In genomic region chr20:62367483-62368302, GRCh38 we compare ENCODE assay signal across 6 cellular contexts. TPM values are rescaled to one million over a fixed set of nuclear protein-coding genes. Genes with fewer than 3 reads are reported as not detected.
DNase-seq lines count a peak whose midpoint lies in the region; ATAC-seq and TF ChIP-seq lines count a peak whose summit lies in the region.

No MANE protein-coding gene starts in this region.

- H3K4me3 ChIP-seq in fibroblast of lung (replicated peaks in 1 of 4; ENCODE audit: control extremely low read depth in 1 of 4, insufficient read depth in 1 of 4, low read depth in 3 of 4, low read length in 4 of 4), result peak overlapping the region in 2 of 4 experiments; percentile 2 to 50

- peak overlapping the region; percentile 64 for H3K4me2 ChIP-seq in fibroblast of lung (ENCODE audit: extremely low read depth, insufficient read depth, low read length)

- peaks cover 36% of the 10 kb centered on the region for H3K4me1 ChIP-seq in fibroblast of lung (ENCODE audit: control insufficient read depth, extremely low read depth, insufficient read depth, low read length)

- no peak for ATAC-seq in CD4-positive, alpha-beta T cell (ENCODE audit: poor library complexity)
- ATAC-seq in stimulated activated naive CD8-positive, alpha-beta T cell treated with anti-CD3 and anti-CD28 coated beads, Interleukin-15, amount 100 ng/mL, for 72 hours, result no peak
- ATAC-seq in HG02884 (IDR thresholded peaks at IDR 0.05; ENCODE audit: unreplicated experiment), result no peak

- H3K79me2 ChIP-seq in fibroblast of lung (ENCODE audit: control insufficient read depth, insufficient read depth, low read length), result peaks cover 5% of the 10 kb centered on the region

- intact Hi-C loops in CD4-positive, alpha-beta T cell (cut with DNase I, micrococcal nuclease), result loop anchor here in 1 of 2 experiments (5.0 kb wide), 1 partner anchor 65 kb away; the partner anchor contains the start of gene ADRM1

- peaks cover 42% of the 10 kb centered on the region for H3K27me3 ChIP-seq in CD4-positive, alpha-beta T cell (ENCODE audit: control insufficient read depth, insufficient read depth, low read length)
- no peaks in the 10 kb centered on the region for H3K27me3 ChIP-seq in fibroblast of lung (ENCODE audit: control insufficient read depth, insufficient read depth, low read length)

- H3K9me3 ChIP-seq in CD4-positive, alpha-beta T cell (ENCODE audit: control insufficient read depth, low read length), result no peaks in the 10 kb centered on the region
- H3K9me3 ChIP-seq in fibroblast of lung (ENCODE audit: control insufficient read depth, insufficient read depth, low read depth, low read length), result no peaks in the 10 kb centered on the region

- H3K36me3 ChIP-seq in fibroblast of lung (ENCODE audit: control insufficient read depth, insufficient read depth, low read length), result peaks cover 2% of the 10 kb centered on the region

- no peak overlapping the region for H3K27ac ChIP-seq in CD4-positive, alpha-beta T cell (ENCODE audit: low read depth, low read length)
- no peak overlapping the region for H3K27ac ChIP-seq in fibroblast of lung (ENCODE audit: insufficient read depth, low read length)

- peaks cover 31% of the 10 kb centered on the region for H3K27me3 Mint-ChIP-seq in CD4-positive, alpha-beta T cell
- H3K27me3 Mint-ChIP-seq in stimulated activated naive CD8-positive, alpha-beta T cell treated with anti-CD3 and anti-CD28 coated beads, Interleukin-15, amount 100 ng/mL, for 72 hours, result peaks cover 54% of the 10 kb centered on the region

- no peaks in the 10 kb centered on the region for H4K20me1 ChIP-seq in fibroblast of lung (ENCODE audit: control insufficient read depth, extremely low read depth, insufficient read depth, low read length)

- H3K27ac Mint-ChIP-seq in CD4-positive, alpha-beta T cell, result no peak overlapping the region
- no peak overlapping the region for H3K27ac Mint-ChIP-seq in stimulated activated naive CD8-positive, alpha-beta T cell treated with anti-CD3 and anti-CD28 coated beads, Interleukin-15, amount 100 ng/mL, for 72 hours

- no peak overlapping the region for H3K9ac ChIP-seq in fibroblast of lung (ENCODE audit: insufficient read depth, low read length)

- H3K9me3 Mint-ChIP-seq in CD4-positive, alpha-beta T cell, result no peaks in the 10 kb centered on the region
- no peaks in the 10 kb centered on the region for H3K9me3 Mint-ChIP-seq in stimulated activated naive CD8-positive, alpha-beta T cell treated with anti-CD3 and anti-CD28 coated beads, Interleukin-15, amount 100 ng/mL, for 72 hours

- H3K36me3 Mint-ChIP-seq in CD4-positive, alpha-beta T cell (ENCODE audit: low read depth), result no peaks in the 10 kb centered on the region

- H3K4me1 Mint-ChIP-seq in CD4-positive, alpha-beta T cell (ENCODE audit: low read depth), result peaks cover 4% of the 10 kb centered on the region
- peaks cover 26% of the 10 kb centered on the region for H3K4me1 Mint-ChIP-seq in stimulated activated naive CD8-positive, alpha-beta T cell treated with anti-CD3 and anti-CD28 coated beads, Interleukin-15, amount 100 ng/mL, for 72 hours

- no peak for TF ChIP-seq CTCF in CD4-positive, alpha-beta T cell (IDR thresholded peaks at IDR 0.05)
- TF ChIP-seq CTCF in fibroblast of lung (conservative IDR thresholded peaks at IDR 0.05 in 1 of 2, IDR thresholded peaks at IDR 0.05 in 1 of 2; ENCODE audit: low read depth in 1 of 2, low read length in 2 of 2), result no peak

- peak overlapping the region; percentile 68 for H3K4me3 Mint-ChIP-seq in CD4-positive, alpha-beta T cell
- H3K4me3 Mint-ChIP-seq in stimulated activated naive CD8-positive, alpha-beta T cell treated with anti-CD3 and anti-CD28 coated beads, Interleukin-15, amount 100 ng/mL, for 72 hours, result peak overlapping the region; percentile 62 to 81

- H2AFZ ChIP-seq in fibroblast of lung (ENCODE audit: low read length), result no peak overlapping the region

- POLR2A ChIA-PET in CD4-positive, alpha-beta T cell (lab: Charles Lee), result interaction anchor here (0.6 kb wide), 1 partner anchor 109 kb away, joined by 3 read pairs; no protein-coding TSS in a partner anchor

- CTCF ChIA-PET in CD4-positive, alpha-beta T cell (lab: Charles Lee), result interaction anchor here (0.6 kb wide), 1 partner anchor 15 kb away, joined by 4 read pairs; no protein-coding TSS in a partner anchor

- no peak for DNase-seq in CD4-positive, alpha-beta T cell
- DNase-seq in NCI-H446 treated with DMSO at 0.1 percent for 48 hours (lab: John Stamatoyannopoulos, UW), result peak; percentile 80
- DNase-seq in fibroblast of lung (ENCODE audit: low read depth in 2 of 2), result no peak
- DNase-seq in stimulated activated naive CD8-positive, alpha-beta T cell treated with anti-CD3 and anti-CD28 coated beads, Interleukin-15, amount 100 ng/mL, for 72 hours, result peak in 1 of 2 donors; percentile 42
- DNase-seq in cerebellar nuclear complex (lab: John Stamatoyannopoulos, UW), result no peak

RNA-seq across cellular contexts. Expression of gene LAMA5, which starts 0.6 kb away (rescaled TPM):
- under 1 TPM; 0.16 to 0.78 TPM for total RNA-seq in CD4-positive, alpha-beta T cell
- total RNA-seq in fibroblast of lung, result 47.0 and 81.6 TPM in 2 replicates
- 1.5 and 4.3 TPM in 2 replicates for polyA plus RNA-seq in fibroblast of lung
- polyA plus RNA-seq in fibroblast of lung (2012), result 22.0 and 58.2 TPM in 2 replicates
- 6.9 and 17.3 TPM in 2 replicates for polyA minus RNA-seq in fibroblast of lung (ENCODE audit: low replicate concordance)

RNA-seq across cellular contexts. Expression of gene RPS21, which starts 19.2 kb away (rescaled TPM):
- 1,000 to 10,000 TPM; 3,015 to 3,210 TPM for total RNA-seq in CD4-positive, alpha-beta T cell
- 718 and 867 TPM in 2 replicates for total RNA-seq in fibroblast of lung
- polyA plus RNA-seq in fibroblast of lung, result 2,081 and 2,825 TPM in 2 replicates
- polyA plus RNA-seq in fibroblast of lung (2012), result 3,514 and 3,924 TPM in 2 replicates
- polyA minus RNA-seq in fibroblast of lung (ENCODE audit: low replicate concordance), result 272 and 495 TPM in 2 replicates

RNA-seq across cellular contexts. Expression of gene CABLES2, which starts 39.4 kb away (rescaled TPM):
- total RNA-seq in CD4-positive, alpha-beta T cell, result 1 to 10 TPM; 4.4 TPM
- 0.51 and 0.66 TPM in 2 replicates for total RNA-seq in fibroblast of lung
- 2.9 and 4.4 TPM in 2 replicates for polyA plus RNA-seq in fibroblast of lung
- 3.4 and 5.3 TPM in 2 replicates for polyA plus RNA-seq in fibroblast of lung (2012)
- polyA minus RNA-seq in fibroblast of lung (ENCODE audit: low replicate concordance), result 7.4 and 8.2 TPM in 2 replicates

RNA-seq across cellular contexts. Expression of gene RBBP8NL, which starts 59.6 kb away (rescaled TPM):
- not detected for total RNA-seq in CD4-positive, alpha-beta T cell
- total RNA-seq in fibroblast of lung, result not detected in 2 replicates
- not detected in 2 replicates for polyA plus RNA-seq in fibroblast of lung
- polyA plus RNA-seq in fibroblast of lung (2012), result not detected in 2 replicates
- not detected in 2 replicates for polyA minus RNA-seq in fibroblast of lung (ENCODE audit: low replicate concordance)

Comparison
In these comparisons a context has a peak if more than half of its experiments do, and no peak if none do; other contexts are left out.
1. RNA of gene LAMA5, which starts 0.6 kb away (total RNA-seq): 47.0 to 81.6 TPM in fibroblast of lung; 0.16 to 0.78 TPM in CD4-positive, alpha-beta T cell; every median in the first group is over 10 times any median in the second.